14 cellular contexts compared by ENCODE assay signal in genomic region chr17:31074772-31075538, GRCh38. TPM values are rescaled to one million over a fixed set of nuclear protein-coding genes. Genes with fewer than 3 reads are reported as not detected.
DNase-seq lines count a peak whose midpoint lies in the region; ATAC-seq, FAIRE-seq and TF ChIP-seq lines count a peak whose summit lies in the region.
"Had no signal": no experiment of that assay in that cellular context is flagged by ENCODE, and none has a peak within 500 bp of the region (broad histone marks: within the 10 kb centered on the region; RNA-seq: fewer than 3 reads in every experiment).

No MANE protein-coding gene starts in this region.

- DNase-seq in Daoy (ENCODE audit: low read depth), result peak; percentile 51
- peak; percentile 56 for DNase-seq in M059J (ENCODE audit: low read depth)
- DNase-seq in bronchial epithelial cell (ENCODE audit: low read depth), result peak; percentile 63
- DNase-seq in left lung, result no peak
- DNase-seq in cerebellar nuclear complex (lab: John Stamatoyannopoulos, UW), result no peak
- no peak for DNase-seq in NCI-H128 (lab: John Stamatoyannopoulos, UW; ENCODE audit: unreplicated experiment)
- DNase-seq in activated CD8-positive, alpha-beta memory T cell treated with anti-CD3 and anti-CD28 coated beads for 24 hours, result no peak
- DNase-seq in activated CD4-positive, alpha-beta T cell treated with anti-CD3 and anti-CD28 coated beads for 1 hour, result no peak
- DNase-seq: activated CD8-positive, alpha-beta T cell treated with anti-CD3 and anti-CD28 coated beads for 36 hours; activated effector memory CD4-positive, alpha-beta T cell treated with anti-CD3 and anti-CD28 coated beads, Interleukin-2, amount 50 U/mL, for 16 hours; caudate nucleus; CD4-positive, CD25-positive, alpha-beta regulatory T cell; NCI-H2227 treated with DMSO at 0.1 percent for 48 hours; right lobe of liver had no signal

- ATAC-seq in left lung, result peak; percentile 64
- ATAC-seq: activated CD8-positive, alpha-beta T cell treated with anti-CD3 and anti-CD28 coated beads for 36 hours; right lobe of liver had no signal

- TF ChIP-seq CTCF in bronchial epithelial cell (IDR thresholded peaks at IDR 0.05; ENCODE audit: insufficient read depth, low read length, severe bottlenecking), result no peak
- no peak for TF ChIP-seq CTCF in left lung (IDR thresholded peaks at IDR 0.05)

- H3K27ac ChIP-seq in left lung, result no peak overlapping the region
- H3K27ac ChIP-seq: right lobe of liver had no signal

- FAIRE-seq in bronchial epithelial cell (lab: Jason Lieb, UNC), result no peak

- H3K36me3 ChIP-seq in bronchial epithelial cell (ENCODE audit: control insufficient read depth, insufficient read depth, low read length), result no peaks in the 10 kb centered on the region
- H3K36me3 ChIP-seq in left lung, result no peaks in the 10 kb centered on the region
- H3K36me3 ChIP-seq: right lobe of liver had no signal

- H3K4me3 ChIP-seq in bronchial epithelial cell (ENCODE audit: low read depth, low read length), result no peak overlapping the region
- no peak overlapping the region for H3K4me3 ChIP-seq in left lung
- H3K4me3 ChIP-seq: right lobe of liver had no signal

- H3K27me3 ChIP-seq in bronchial epithelial cell (ENCODE audit: control insufficient read depth, insufficient read depth, low read length) (no peaks in the 10 kb centered on the region), left lung (no peaks in the 10 kb centered on the region)
- H3K27me3 ChIP-seq: right lobe of liver had no signal

- no peaks in the 10 kb centered on the region for H3K9me3 ChIP-seq in left lung
- H3K9me3 ChIP-seq: right lobe of liver had no signal

- intact Hi-C loops in left lung (cut with DNase I), result no loop called here

- no peaks in the 10 kb centered on the region for H3K4me1 ChIP-seq in left lung
- H3K4me1 ChIP-seq: right lobe of liver had no signal

RNA-seq across cellular contexts. Expression of gene NF1, which starts 19.8 kb away (rescaled TPM):
- 13.8 and 30.2 TPM in 2 replicates for total RNA-seq in Daoy (2014; rRNA removed; shearing (Covaris generic))
- total RNA-seq in M059J (2014; rRNA removed; shearing (Covaris generic)), result 15.4 and 29.9 TPM in 2 replicates
- total RNA-seq in bronchial epithelial cell, result 28.4 and 33.2 TPM in 2 replicates
- total RNA-seq in left lung, result 10 to 100 TPM; 54.7 to 57.5 TPM

Comparison
In these comparisons a context has a peak if more than half of its experiments do, and no peak if none do; other contexts are left out.
1. DNase-seq: peak in Daoy (single experiment), M059J (single experiment) and bronchial epithelial cell (single experiment); none in left lung (0 of 2), cerebellar nuclear complex (0 of 2), NCI-H128 (single experiment), activated CD8-positive, alpha-beta memory T cell treated with anti-CD3 and anti-CD28 coated beads for 24 hours (single experiment) and activated CD4-positive, alpha-beta T cell treated with anti-CD3 and anti-CD28 coated beads for 1 hour (single experiment).